ENCODE assay signal across 19 cellular contexts in genomic region chr1:89833183-89834077, GRCh38. TPM values are rescaled to one million over a fixed set of nuclear protein-coding genes. Genes with fewer than 3 reads are reported as not detected.
DNase-seq lines count a peak whose midpoint lies in the region; FAIRE-seq and TF ChIP-seq lines count a peak whose summit lies in the region.
"Had no signal": no experiment of that assay in that cellular context is flagged by ENCODE, and none has a peak within 500 bp of the region (broad histone marks: within the 10 kb centered on the region; RNA-seq: fewer than 3 reads in every experiment).

No MANE protein-coding gene starts in this region.

- H3K27ac ChIP-seq in H9 (ENCODE audit: insufficient read length, low read depth, low read length) (peak overlapping the region; percentile 18), angular gyrus (ENCODE audit: low read depth, low read length) (peak overlapping the region; percentile 89)
- H3K27ac ChIP-seq: heart right ventricle, KMS-11, stomach had no signal

- H2BK5ac ChIP-seq in H9 (ENCODE audit: insufficient read length, low read length) = no peak overlapping the region

- H3K18ac ChIP-seq in H9 (ENCODE audit: insufficient read length, low read depth, low read length) = no peak overlapping the region

- no peak overlapping the region for H4K91ac ChIP-seq in H9 (ENCODE audit: insufficient read length, low read depth, low read length)

- no peak overlapping the region for H4K5ac ChIP-seq in H9 (ENCODE audit: insufficient read length, low read depth, low read length)

- no peak overlapping the region for H4K8ac ChIP-seq in H9 (replicated peaks; ENCODE audit: insufficient read length, low read depth, low read length)

- no peak overlapping the region for H2AK5ac ChIP-seq in H9 (ENCODE audit: insufficient read length, low read length)

- H2AFZ ChIP-seq in H9 (ENCODE audit: low read length) = no peak overlapping the region

- H3K56ac ChIP-seq in H9 (ENCODE audit: insufficient read length, low read depth, low read length) = no peak overlapping the region

- no CpG with 5 or more reads among the region's 7 CpGs for WGBS in H9 (ENCODE audit: extremely low coverage, insufficient read length, low lambda C conversion rate)

- H3T11ph ChIP-seq in H9 (ENCODE audit: low read length) = no peak overlapping the region

- no peak overlapping the region for H3K9ac ChIP-seq in H9 (ENCODE audit: extremely low read depth, insufficient read length, low read length)
- H3K9ac ChIP-seq: KMS-11 had no signal

- H4K20me1 ChIP-seq in H9 (ENCODE audit: control insufficient read depth, insufficient read depth, insufficient read length) = no peaks in the 10 kb centered on the region

- H3K79me1 ChIP-seq in H9 (ENCODE audit: insufficient read depth, low read depth, low read length, poor library complexity, severe bottlenecking) = peaks cover 9% of the 10 kb centered on the region

- no peak overlapping the region for H2BK12ac ChIP-seq in H9 (ENCODE audit: insufficient read length, low read depth, low read length)

- H3K23me2 ChIP-seq in H9 (ENCODE audit: insufficient read length, low read depth, low read length, poor library complexity, severe bottlenecking) = no peaks in the 10 kb centered on the region

- no peak overlapping the region for H3K23ac ChIP-seq in H9 (ENCODE audit: insufficient read length, low read depth, low read length)

- intact Hi-C loops in posterior cingulate gyrus (cut with DNase I) = no loop called here

- H3K4me1 Mint-ChIP-seq in H9 = peaks cover 63 to 65% of the 10 kb centered on the region in 2 experiments

- no peaks in the 10 kb centered on the region for H3K36me3 Mint-ChIP-seq in H9 (ENCODE audit: insufficient read depth in 1 of 3, low read depth in 3 of 3)

- peaks cover 3% of the 10 kb centered on the region; the same call in 1 of the 2 replicates for H3K79me2 ChIP-seq in H9 (ENCODE audit: insufficient read depth, low read length)

- TF ChIP-seq CTCF in H9 (conservative IDR thresholded peaks at IDR 0.05) (no peak), D721Med (IDR thresholded peaks at IDR 0.05; ENCODE audit: insufficient read depth, missing control alignments) (no peak)

- no peaks in the 10 kb centered on the region for H3K9me3 Mint-ChIP-seq in H9
- H3K9me3 Mint-ChIP-seq: central memory CD8-positive, alpha-beta T cell had no signal

- no peak overlapping the region for H3K4me2 ChIP-seq in H9 (ENCODE audit: insufficient read depth, insufficient read length, low read length)
- H3K4me2 ChIP-seq: KMS-11 had no signal

- H3K27me3 ChIP-seq in H9 (ENCODE audit: insufficient read depth, low read length) = no peaks in the 10 kb centered on the region
- H3K27me3 ChIP-seq: heart right ventricle, stomach had no signal

- FAIRE-seq in D721Med (lab: Jason Lieb, UNC) = no peak

- DNase-seq in H9 = no peak
- peak; percentile 75 for DNase-seq in inferior parietal cortex (ENCODE audit: extremely low spot score)
- DNase-seq in posterior cingulate gyrus = peak; percentile 46 to 94 (median 60)
- no peak for DNase-seq in D721Med (ENCODE audit: insufficient read length, low spot score)
- DNase-seq in NCI-H1417 treated with DMSO at 0.1 percent for 48 hours (lab: John Stamatoyannopoulos, UW) = no peak
- no peak for DNase-seq in T-helper 9 cell
- DNase-seq in NCI-H345 treated with DMSO at 0.1 percent for 48 hours (lab: John Stamatoyannopoulos, UW; ENCODE audit: unreplicated experiment) = no peak
- DNase-seq: activated CD4-positive, CD25-positive, alpha-beta regulatory T cell treated with anti-CD3 and anti-CD28 coated beads, Interleukin-2, amount 50 U/mL, for 72 hours; activated CD8-positive, alpha-beta memory T cell treated with anti-CD3 and anti-CD28 coated beads, Interleukin-2, amount 50 U/mL, for 48 hours; activated naive CD4-positive, alpha-beta T cell treated with anti-CD3 and anti-CD28 coated beads, Interleukin-2, amount 50 U/mL, for 16 hours; AML-193; DMS79; heart right ventricle; NCI-H146; NCI-H524; stomach had no signal

- H3K14ac ChIP-seq in H9 (ENCODE audit: insufficient read depth, low read length) = no peak overlapping the region

- H2BK20ac ChIP-seq in H9 (ENCODE audit: low read depth, low read length, poor library complexity, severe bottlenecking) = no peak overlapping the region

- H3K27me3 Mint-ChIP-seq in H9 (ENCODE audit: low read depth) = no peaks in the 10 kb centered on the region
- H3K27me3 Mint-ChIP-seq: central memory CD8-positive, alpha-beta T cell had no signal

- no peak overlapping the region for H2BK15ac ChIP-seq in H9 (ENCODE audit: low read depth, low read length)

- H3K27ac Mint-ChIP-seq in H9 = peak overlapping the region; percentile 1 to 68 (median 12); a peak in 3 of 7 replicates

- H3K4me3 Mint-ChIP-seq in H9 = no peak overlapping the region
- H3K4me3 Mint-ChIP-seq: central memory CD8-positive, alpha-beta T cell had no signal

- no peaks in the 10 kb centered on the region for H3K9me3 ChIP-seq in H9 (ENCODE audit: control insufficient read depth, low read depth, low read length)
- H3K9me3 ChIP-seq: heart right ventricle, stomach had no signal

- H3K4ac ChIP-seq in H9 (ENCODE audit: low read depth, low read length) = no peak overlapping the region

- H2BK120ac ChIP-seq in H9 (ENCODE audit: low read depth, low read length, poor library complexity, severe bottlenecking) = no peak overlapping the region

- peaks cover 14% of the 10 kb centered on the region for H3K4me1 ChIP-seq in H9 (ENCODE audit: insufficient read depth, low read length)

RNA-seq across cellular contexts. Expression of gene LRRC8D, which starts 12.6 kb away (rescaled TPM):
- 34.7 and 37.2 TPM in 2 replicates for total RNA-seq in H9 (2021)

Comparison
In these comparisons a context has a peak if more than half of its experiments do, and no peak if none do; other contexts are left out.
1. DNase-seq: peak in inferior parietal cortex (single experiment) and posterior cingulate gyrus (10 of 10); none in H9 (single experiment), D721Med (single experiment), NCI-H1417 treated with DMSO at 0.1 percent for 48 hours (single experiment), T-helper 9 cell (single experiment) and NCI-H345 treated with DMSO at 0.1 percent for 48 hours (single experiment).